ENCODE assay signal across 9 cellular contexts in genomic region chr5:76582252-76583162, GRCh38. TPM values are rescaled to one million over a fixed set of nuclear protein-coding genes. Genes with fewer than 3 reads are reported as not detected.
DNase-seq lines count a peak whose midpoint lies in the region; ATAC-seq, FAIRE-seq and TF ChIP-seq lines count a peak whose summit lies in the region.
"Had no signal": no experiment of that assay in that cellular context is flagged by ENCODE, and none has a peak within 500 bp of the region (broad histone marks: within the 10 kb centered on the region; RNA-seq: fewer than 3 reads in every experiment).

No MANE protein-coding gene starts in this region.

- no peak for FAIRE-seq in kidney (lab: Jason Lieb, UNC)

- H3K9ac ChIP-seq in trophoblast cell (ENCODE audit: low read length) (no peak overlapping the region), kidney (ENCODE audit: low read length in 2 of 2) (no peak overlapping the region)

- H3K79me1 ChIP-seq in trophoblast cell (ENCODE audit: low read length) = no peaks in the 10 kb centered on the region

- no peaks in the 10 kb centered on the region for H3K27me3 ChIP-seq in trophoblast cell (ENCODE audit: insufficient read depth, low read length)

- no peak overlapping the region; the same call in 1 of the 2 replicates for H3K4me3 Mint-ChIP-seq in WTC11

- no peak overlapping the region for H2BK120ac ChIP-seq in trophoblast cell (ENCODE audit: insufficient read depth, low read length, poor library complexity)

- H2BK5ac ChIP-seq in trophoblast cell (ENCODE audit: low read depth, low read length, poor library complexity) = no peak overlapping the region

- no peak overlapping the region for H3K4ac ChIP-seq in trophoblast cell (ENCODE audit: low read depth, low read length)

- no peaks in the 10 kb centered on the region for H3K36me3 ChIP-seq in trophoblast cell (ENCODE audit: control insufficient read depth in 1 of 2, insufficient read depth in 2 of 2, low read length in 2 of 2)
- H3K36me3 ChIP-seq in kidney (ENCODE audit: control insufficient read depth in 1 of 2, insufficient read depth in 2 of 2, low read length in 2 of 2) = no peaks in the 10 kb centered on the region

- H3K4me1 ChIP-seq in trophoblast cell (ENCODE audit: control insufficient read depth in 1 of 2, insufficient read depth in 2 of 2, low read length in 2 of 2) = no peaks in the 10 kb centered on the region
- H3K4me1 ChIP-seq in kidney (ENCODE audit: control insufficient read depth in 1 of 2, insufficient read depth in 1 of 2, low read depth in 1 of 2, low read length in 2 of 2) = peaks cover 10 to 17% of the 10 kb centered on the region in 2 donors

- H3K9me3 ChIP-seq in trophoblast cell (ENCODE audit: insufficient read depth, low read depth, low read length) (no peaks in the 10 kb centered on the region), kidney (ENCODE audit: control insufficient read depth in 1 of 2, low read length in 2 of 2) (no peaks in the 10 kb centered on the region)

- POLR2A ChIA-PET in WTC11 (lab: Charles Lee) = no interaction called here

- no peak overlapping the region for H4K12ac ChIP-seq in trophoblast cell (ENCODE audit: low read depth, low read length)

- no peak overlapping the region for H3K23ac ChIP-seq in trophoblast cell (ENCODE audit: low read length)

- CTCF ChIA-PET in WTC11 (lab: Charles Lee) = interaction anchor here (0.6 to 6.2 kb wide), 16 partner anchors 8 to 328 kb away, joined by 3 to 43 read pairs (median 4); partner anchors contain the start of gene IQGAP2

- H3K27ac ChIP-seq in trophoblast cell (ENCODE audit: low read depth, low read length) = no peak overlapping the region
- H3K27ac ChIP-seq in kidney (ENCODE audit: low read depth in 2 of 2, low read length in 2 of 2) = peak overlapping the region in 1 of 2 donors; percentile 37

- H3K79me2 ChIP-seq in trophoblast cell (ENCODE audit: control insufficient read depth, insufficient read depth, low read length, poor library complexity) = no peaks in the 10 kb centered on the region

- ATAC-seq in HG03066 (IDR thresholded peaks at IDR 0.05; ENCODE audit: low read depth, unreplicated experiment) (peak; percentile 94), WTC11 (peak; percentile 71)

- H2AFZ ChIP-seq in trophoblast cell (ENCODE audit: insufficient read depth, low read length, poor library complexity) = no peak overlapping the region

- H4K91ac ChIP-seq in trophoblast cell (ENCODE audit: low read depth, low read length) = no peak overlapping the region

- no peak overlapping the region for H2BK12ac ChIP-seq in trophoblast cell (ENCODE audit: low read length)

- H3K36me3 Mint-ChIP-seq in WTC11 = no peaks in the 10 kb centered on the region; the same call in 1 of the 2 replicates

- H3K4me3 ChIP-seq in trophoblast cell (ENCODE audit: low read depth, low read length) (no peak overlapping the region), kidney (ENCODE audit: low read length in 2 of 2) (no peak overlapping the region)

- no peaks in the 10 kb centered on the region for H3K27me3 Mint-ChIP-seq in WTC11 (ENCODE audit: low read depth)

- no peaks in the 10 kb centered on the region for H3K9me3 Mint-ChIP-seq in WTC11

- WGBS in trophoblast cell (ENCODE audit: extremely low coverage, insufficient coverage, insufficient read length) = no CpG with 5 or more reads among the region's 6 CpGs

- no peak for TF ChIP-seq CTCF in WTC11 (IDR thresholded peaks at IDR 0.05)
- no peak for TF ChIP-seq CTCF in kidney (IDR thresholded peaks at IDR 0.05; ENCODE audit: borderline replicate concordance, extremely low read depth, insufficient read depth)

- intact Hi-C loops in kidney (cut with DNase I) = no loop called here

- no peak overlapping the region for H2AK5ac ChIP-seq in trophoblast cell (ENCODE audit: low read length)

- H3K4me1 Mint-ChIP-seq in WTC11 = peaks cover 51% of the 10 kb centered on the region

- no peak overlapping the region for H3K14ac ChIP-seq in trophoblast cell (ENCODE audit: low read length)

- peak; percentile 20 for DNase-seq in activated naive CD4-positive, alpha-beta T cell treated with Interleukin-2 at 50 U/mL for 16 hours
- no peak for DNase-seq in activated naive CD4-positive, alpha-beta T cell treated with anti-CD3 and anti-CD28 coated beads, Interleukin-2, amount 50 U/mL, for 16 hours
- DNase-seq in WTC11 (ENCODE audit: low spot score) (no peak), trophoblast cell (peak; percentile 9 to 43), GM19240 (ENCODE audit: insufficient read length, low spot score) (no peak), NCI-H82 (lab: John Stamatoyannopoulos, UW) (no peak), kidney (no peak)

- no peak overlapping the region for H3K4me2 ChIP-seq in trophoblast cell (ENCODE audit: low read length)

- no peak overlapping the region for H4K8ac ChIP-seq in trophoblast cell (ENCODE audit: low read depth, low read length)

- H3K18ac ChIP-seq in trophoblast cell (ENCODE audit: low read length) = no peak overlapping the region

- H3K27ac Mint-ChIP-seq in WTC11 = peak overlapping the region; percentile 93; the same call in 1 of the 2 replicates

TF ChIP-seq in WTC11, 78 proteins besides CTCF, POLR2A, EP300 and RAD21 (continues in another document):
- TF ChIP-seq AR (CRISPR knock-in tag; IDR thresholded peaks at IDR 0.05) = no peak
- no peak for TF ChIP-seq ZNF317 (CRISPR knock-in tag; IDR thresholded peaks at IDR 0.05; ENCODE audit: borderline replicate concordance, low read depth)
- no peak for TF ChIP-seq RELA (CRISPR knock-in tag; IDR thresholded peaks at IDR 0.05; ENCODE audit: borderline replicate concordance)
- TF ChIP-seq SP1 (CRISPR knock-in tag; conservative IDR thresholded peaks at IDR 0.05) = no peak
- no peak for TF ChIP-seq OVOL2 (CRISPR knock-in tag; IDR thresholded peaks at IDR 0.05; ENCODE audit: borderline replicate concordance)
- no peak for TF ChIP-seq MYBL2 (CRISPR knock-in tag; IDR thresholded peaks at IDR 0.05)
- TF ChIP-seq EMX1 (CRISPR knock-in tag; IDR thresholded peaks at IDR 0.05) = no peak
- no peak for TF ChIP-seq ATF1 (CRISPR knock-in tag; IDR thresholded peaks at IDR 0.05)
- no peak for TF ChIP-seq ZNF671 (CRISPR knock-in tag; IDR thresholded peaks at IDR 0.05)
- no peak for TF ChIP-seq ZMAT4 (CRISPR knock-in tag; IDR thresholded peaks at IDR 0.05)
- TF ChIP-seq TP53 (CRISPR knock-in tag; IDR thresholded peaks at IDR 0.05) = no peak
- no peak for TF ChIP-seq ERG (CRISPR knock-in tag; IDR thresholded peaks at IDR 0.05)
- TF ChIP-seq SMAD3 (CRISPR knock-in tag; IDR thresholded peaks at IDR 0.05; ENCODE audit: borderline replicate concordance) = no peak
- TF ChIP-seq GRHL2 (CRISPR knock-in tag; IDR thresholded peaks at IDR 0.05; ENCODE audit: insufficient replicate concordance, severe bottlenecking) = no peak
- no peak for TF ChIP-seq IRF2 (CRISPR knock-in tag; IDR thresholded peaks at IDR 0.05; ENCODE audit: borderline replicate concordance, low read depth)
- no peak for TF ChIP-seq SMAD4 (CRISPR knock-in tag; IDR thresholded peaks at IDR 0.05)
- no peak for TF ChIP-seq ZNF512 (CRISPR knock-in tag; IDR thresholded peaks at IDR 0.05; ENCODE audit: borderline replicate concordance)
- TF ChIP-seq JAZF1 (CRISPR knock-in tag; IDR thresholded peaks at IDR 0.05) = no peak

RNA-seq across cellular contexts. Expression of gene F2RL2, which starts 40.7 kb away (rescaled TPM):
- total RNA-seq in WTC11 (2021) (0.11 TPM in 1 of 3 replicates, not detected in the others), kidney (0.44 TPM)
- polyA plus RNA-seq in trophoblast cell (2013) = 0.01 TPM in 2 replicates
- polyA plus RNA-seq in kidney (ENCODE audit: insufficient read depth, low read depth, low replicate concordance) = 0.32 TPM
- total RNA-seq: T-helper 2 cell treated with Interferon-gamma antibody and Interleukin-4, amounts not matched to agents 100 ng/mL and 5 ng/mL, for 36 hours had no signal

Comparison
In these comparisons a context has a peak if more than half of its experiments do, and no peak if none do; other contexts are left out.
1. DNase-seq: peak in activated naive CD4-positive, alpha-beta T cell treated with Interleukin-2 at 50 U/mL for 16 hours (single experiment) and trophoblast cell (2 of 2); none in activated naive CD4-positive, alpha-beta T cell treated with anti-CD3 and anti-CD28 coated beads, Interleukin-2, amount 50 U/mL, for 16 hours (single experiment), WTC11 (single experiment), GM19240 (single experiment), NCI-H82 (single experiment) and kidney (single experiment).